8 cellular contexts compared by ENCODE assay signal in genomic region chr3:44913868-44914468, GRCh38. TPM values are rescaled to one million over a fixed set of nuclear protein-coding genes. Genes with fewer than 3 reads are reported as not detected.
A peak's percentile ranks its signal among the peaks of the same experiment; 100 is the strongest.
DNase-seq lines count a peak whose midpoint lies in the region; ATAC-seq and TF ChIP-seq lines count a peak whose summit lies in the region.

No MANE protein-coding gene starts in this region.

- H3K36me3 ChIP-seq in neutrophil, result peaks cover 43% of the 10 kb centered on the region

- no peak overlapping the region for H3K4me3 Mint-ChIP-seq in activated T-cell treated with anti-CD3 and anti-CD28 coated beads, Interleukin-2, amount 50 U/mL, for 72 hours

- H3K9me3 Mint-ChIP-seq in activated T-cell treated with anti-CD3 and anti-CD28 coated beads, Interleukin-2, amount 50 U/mL, for 72 hours, result no peaks in the 10 kb centered on the region

- TF ChIP-seq CTCF in fibroblast of the aortic adventitia (IDR thresholded peaks at IDR 0.05; ENCODE audit: insufficient read depth, low read length), result peak; percentile 91
- TF ChIP-seq CTCF in neutrophil (IDR thresholded peaks at IDR 0.05), result peak; percentile 64

- H3K27me3 ChIP-seq in neutrophil, result peaks cover 24% of the 10 kb centered on the region

- no peaks in the 10 kb centered on the region for H3K9me3 ChIP-seq in neutrophil

- DNase-seq in COLO668 (lab: John Stamatoyannopoulos, UW; ENCODE audit: unreplicated experiment) (peak; percentile 66), HUDEP-2 (lab: John Stamatoyannopoulos, UW; ENCODE audit: unreplicated experiment in 76 of 76) (peak in 54 of 76 experiments; percentile 3 to 68 (median 44)), fibroblast of the aortic adventitia (ENCODE audit: low read depth) (peak; percentile 75), substantia nigra (lab: John Stamatoyannopoulos, UW) (peak in 36 of 49 donors; percentile 1 to 72 (median 32))
- peak; percentile 62 to 66 for DNase-seq in activated T-cell treated with anti-CD3 and anti-CD28 coated beads, Interleukin-2, amount 50 U/mL, for 72 hours

- no peak overlapping the region for H3K27ac Mint-ChIP-seq in activated T-cell treated with anti-CD3 and anti-CD28 coated beads, Interleukin-2, amount 50 U/mL, for 72 hours

- ATAC-seq in activated T-cell treated with anti-CD3 and anti-CD28 coated beads, Interleukin-2, amount 50 U/mL, for 72 hours (replicated peaks in 1 of 2), result peak; percentile 68 to 73
- ATAC-seq in HG03520 (IDR thresholded peaks at IDR 0.05; ENCODE audit: unreplicated experiment), result no peak

- peaks cover 12% of the 10 kb centered on the region for H3K27me3 Mint-ChIP-seq in activated T-cell treated with anti-CD3 and anti-CD28 coated beads, Interleukin-2, amount 50 U/mL, for 72 hours (ENCODE audit: low read depth)

- H3K4me3 ChIP-seq in fibroblast of the aortic adventitia (ENCODE audit: low read depth, low read length) (no peak overlapping the region), neutrophil (ENCODE audit: low read depth in 1 of 2, low read length in 1 of 2) (no peak overlapping the region)

- H3K27ac ChIP-seq in neutrophil, result no peak overlapping the region
- H3K27ac ChIP-seq in substantia nigra (ENCODE audit: low read depth, low read length, poor library complexity, severe bottlenecking), result no peak overlapping the region

- no peaks in the 10 kb centered on the region for H3K4me1 Mint-ChIP-seq in activated T-cell treated with anti-CD3 and anti-CD28 coated beads, Interleukin-2, amount 50 U/mL, for 72 hours (ENCODE audit: low read depth)

- H3K36me3 Mint-ChIP-seq in activated T-cell treated with anti-CD3 and anti-CD28 coated beads, Interleukin-2, amount 50 U/mL, for 72 hours (ENCODE audit: insufficient read depth in 2 of 2), result peaks cover 0 to under 1% of the 10 kb centered on the region in 2 donors

- H3K4me1 ChIP-seq in neutrophil (ENCODE audit: control insufficient read depth in 1 of 2, insufficient read depth in 1 of 2, low read depth in 1 of 2, low read length in 1 of 2), result peaks cover 2 to 3% of the 10 kb centered on the region in 2 experiments

TF ChIP-seq in PFSK-1, 5 proteins besides CTCF, POLR2A, EP300 and RAD21:
- no peak for TF ChIP-seq FOXP2 (optimal IDR thresholded peaks at IDR 0.05; ENCODE audit: borderline replicate concordance, extremely low read depth, extremely low read length, insufficient read depth)
- TF ChIP-seq REST (IDR thresholded peaks at IDR 0.05; ENCODE audit: insufficient read depth in 1 of 2, low read depth in 2 of 2, low read length in 2 of 2), result peak; percentile 68 to 72
- no peak for TF ChIP-seq TAF1 (IDR thresholded peaks at IDR 0.05; ENCODE audit: borderline replicate concordance, insufficient read depth, low read length)

RNA-seq across cellular contexts. Expression of gene TGM4, which starts 39.6 kb away (rescaled TPM):
- polyA plus RNA-seq in PFSK-1 (2012; ENCODE audit: insufficient read length, low read depth), result not detected
- not detected for total RNA-seq in activated T-cell treated with anti-CD3 and anti-CD28 coated beads, Interleukin-2, amount 50 U/mL, for 72 hours
- not detected in 2 replicates for total RNA-seq in fibroblast of the aortic adventitia (ENCODE audit: low replicate concordance)

RNA-seq across cellular contexts. Expression of gene TMEM42, which starts 52.3 kb away (rescaled TPM):
- 8.4 TPM for polyA plus RNA-seq in PFSK-1 (2012; ENCODE audit: insufficient read length, low read depth)
- 10 to 100 TPM; 15.6 to 22.4 TPM for total RNA-seq in activated T-cell treated with anti-CD3 and anti-CD28 coated beads, Interleukin-2, amount 50 U/mL, for 72 hours
- 13.7 and 20.5 TPM in 2 replicates for total RNA-seq in fibroblast of the aortic adventitia (ENCODE audit: low replicate concordance)
